23 cellular contexts compared by ENCODE assay signal in genomic region chr11:7899418-7899817, GRCh38. TPM values are rescaled to one million over a fixed set of nuclear protein-coding genes. Genes with fewer than 3 reads are reported as not detected.
DNase-seq lines count a peak whose midpoint lies in the region; ATAC-seq and TF ChIP-seq lines count a peak whose summit lies in the region.
"Had no signal": no experiment of that assay in that cellular context is flagged by ENCODE, and none has a peak within 500 bp of the region (broad histone marks: within the 10 kb centered on the region; RNA-seq: fewer than 3 reads in every experiment).

No MANE protein-coding gene starts in this region.

- TF ChIP-seq CTCF in endodermal cell (conservative IDR thresholded peaks at IDR 0.05), result no peak

- H2BK120ac ChIP-seq in mesendoderm (ENCODE audit: low read depth, low read length), result no peak overlapping the region

- H2BK5ac ChIP-seq in mesendoderm (ENCODE audit: low read length), result no peak overlapping the region

- H3K9me3 ChIP-seq in endodermal cell (ENCODE audit: control insufficient read depth, low read length), result peaks cover 44% of the 10 kb centered on the region
- H3K9me3 ChIP-seq: BE2C had no signal

- no peak for ATAC-seq in GM18867 (IDR thresholded peaks at IDR 0.05; ENCODE audit: unreplicated experiment)
- ATAC-seq: HCT116, HepG2 had no signal

- H3K23ac ChIP-seq in mesendoderm (ENCODE audit: low read length), result no peak overlapping the region

- no peak overlapping the region for H3K4me3 Mint-ChIP-seq in endodermal cell
- no peak overlapping the region for H3K4me3 Mint-ChIP-seq in activated naive CD4-positive, alpha-beta T cell treated with anti-CD3 and anti-CD28 coated beads, Interleukin-2, amount 10 ng/mL, durations not matched to agents 7 days and 5 days
- H3K4me3 Mint-ChIP-seq in activated T-helper 1 cell treated with anti-CD3 and anti-CD28 coated beads, Interleukin-12 subunit alpha, Interleukin-12 subunit beta, Interleukin-2, Interleukin-4 antibody, amounts not matched to agents 30 ng/mL and 10 ng/mL and 1 ng/mL, durations not matched to agents 14 hours and 24 hours and 36 hours, result no peak overlapping the region
- H3K4me3 Mint-ChIP-seq: CD4-positive, CD25-positive, alpha-beta regulatory T cell; CD8-positive, alpha-beta memory T cell; HFFc6; IgD-negative memory B cell had no signal

- H3K9ac ChIP-seq in endodermal cell (ENCODE audit: extremely low read depth, low read length, poor library complexity, severe bottlenecking) (no peak overlapping the region), mesendoderm (ENCODE audit: low read length) (no peak overlapping the region)

- WGBS in endodermal cell (ENCODE audit: insufficient coverage in 1 of 2, insufficient read length in 1 of 2), 2 experiments, result 67 to 80% methylated on average over 2 to 4 of the region's 4 CpGs
- no CpG with 5 or more reads among the region's 4 CpGs for WGBS in mesendoderm (ENCODE audit: extremely low coverage, insufficient coverage, low lambda C conversion rate)

- H3K36me3 ChIP-seq in endodermal cell (ENCODE audit: control insufficient read depth, insufficient read depth, low read length), result peaks cover 78% of the 10 kb centered on the region
- H3K36me3 ChIP-seq in mesendoderm (ENCODE audit: control insufficient read depth, insufficient read depth, low read length), result peaks cover 4% of the 10 kb centered on the region
- H3K36me3 ChIP-seq: BE2C had no signal

- H2BK15ac ChIP-seq in mesendoderm (replicated peaks; ENCODE audit: low read depth), result no peak overlapping the region

- H3K27ac Mint-ChIP-seq in endodermal cell, result peak overlapping the region; percentile 50
- no peak overlapping the region for H3K27ac Mint-ChIP-seq in activated naive CD4-positive, alpha-beta T cell treated with anti-CD3 and anti-CD28 coated beads, Interleukin-2, amount 10 ng/mL, durations not matched to agents 7 days and 5 days
- no peak overlapping the region for H3K27ac Mint-ChIP-seq in activated T-helper 1 cell treated with anti-CD3 and anti-CD28 coated beads, Interleukin-12 subunit alpha, Interleukin-12 subunit beta, Interleukin-2, Interleukin-4 antibody, amounts not matched to agents 30 ng/mL and 10 ng/mL and 1 ng/mL, durations not matched to agents 14 hours and 24 hours and 36 hours
- H3K27ac Mint-ChIP-seq: CD4-positive, CD25-positive, alpha-beta regulatory T cell; CD8-positive, alpha-beta memory T cell; HFFc6; IgD-negative memory B cell had no signal

- H3K4me1 ChIP-seq in endodermal cell (ENCODE audit: control insufficient read depth, insufficient read depth, low read length) (peaks cover 5% of the 10 kb centered on the region), mesendoderm (ENCODE audit: control insufficient read depth, low read depth, low read length) (peaks cover 3% of the 10 kb centered on the region)
- H3K4me1 ChIP-seq: BE2C had no signal

- no peaks in the 10 kb centered on the region for H3K27me3 ChIP-seq in endodermal cell (ENCODE audit: control insufficient read depth, insufficient read depth, low read length, poor library complexity, severe bottlenecking)
- no peaks in the 10 kb centered on the region for H3K27me3 ChIP-seq in mesendoderm (ENCODE audit: insufficient read depth, low read length, poor library complexity)

- intact Hi-C loops in activated T-helper 1 cell treated with anti-CD3 and anti-CD28 coated beads, Interleukin-12 subunit alpha, Interleukin-12 subunit beta, Interleukin-2, Interleukin-4 antibody, amounts not matched to agents 30 ng/mL and 10 ng/mL and 1 ng/mL, durations not matched to agents 14 hours and 24 hours and 36 hours (cut with micrococcal nuclease), result no loop called here

- H3K56ac ChIP-seq in mesendoderm (ENCODE audit: low read length), result no peak overlapping the region

- H3K79me2 ChIP-seq in mesendoderm (ENCODE audit: control insufficient read depth, insufficient read depth, low read length), result peaks cover 16% of the 10 kb centered on the region

- CTCF ChIA-PET in activated naive CD4-positive, alpha-beta T cell treated with anti-CD3 and anti-CD28 coated beads, Interleukin-2, amount 10 ng/mL, durations not matched to agents 7 days and 5 days (lab: Charles Lee), result no interaction called here

- H3K9me3 Mint-ChIP-seq in endodermal cell, result peaks cover 24% of the 10 kb centered on the region
- no peaks in the 10 kb centered on the region for H3K9me3 Mint-ChIP-seq in activated naive CD4-positive, alpha-beta T cell treated with anti-CD3 and anti-CD28 coated beads, Interleukin-2, amount 10 ng/mL, durations not matched to agents 7 days and 5 days
- H3K9me3 Mint-ChIP-seq in activated T-helper 1 cell treated with anti-CD3 and anti-CD28 coated beads, Interleukin-12 subunit alpha, Interleukin-12 subunit beta, Interleukin-2, Interleukin-4 antibody, amounts not matched to agents 30 ng/mL and 10 ng/mL and 1 ng/mL, durations not matched to agents 14 hours and 24 hours and 36 hours, result no peaks in the 10 kb centered on the region
- H3K9me3 Mint-ChIP-seq: HFFc6 had no signal

- no peak overlapping the region for H3K4me2 ChIP-seq in mesendoderm (ENCODE audit: low read length)

- H4K8ac ChIP-seq in mesendoderm (ENCODE audit: low read depth, low read length), result no peak overlapping the region

- H3K4me3 ChIP-seq in endodermal cell (ENCODE audit: low read length) (peak overlapping the region; percentile 57), mesendoderm (ENCODE audit: low read length) (no peak overlapping the region)

- DNase-seq in M059J (ENCODE audit: low read depth) (peak; percentile 57), endodermal cell (peak; percentile 60), mesendoderm (peak; percentile 85), HK-2 (ENCODE audit: unreplicated experiment) (no peak)
- DNase-seq in activated naive CD4-positive, alpha-beta T cell treated with anti-CD3 and anti-CD28 coated beads, Interleukin-2, amount 10 ng/mL, durations not matched to agents 7 days and 5 days, result no peak
- DNase-seq in activated T-helper 1 cell treated with anti-CD3 and anti-CD28 coated beads, Interleukin-12 subunit alpha, Interleukin-12 subunit beta, Interleukin-2, Interleukin-4 antibody, amounts not matched to agents 30 ng/mL and 10 ng/mL and 1 ng/mL, durations not matched to agents 14 hours and 24 hours and 36 hours (ENCODE audit: low spot score), result no peak
- DNase-seq: ACHN; BE2C; C1 segment of cervical spinal cord; CD4-positive, CD25-positive, alpha-beta regulatory T cell; CD8-positive, alpha-beta memory T cell; COR-L47; DMS 273 treated with DMSO at 0.1 percent for 48 hours; DMS53; DND-41; GF-D8; GOT3; H7; HFFc6 had no signal

- H2AK5ac ChIP-seq in mesendoderm (ENCODE audit: low read length), result no peak overlapping the region

- H3K4me1 Mint-ChIP-seq in endodermal cell, result peaks cover 52% of the 10 kb centered on the region
- no peaks in the 10 kb centered on the region for H3K4me1 Mint-ChIP-seq in activated naive CD4-positive, alpha-beta T cell treated with anti-CD3 and anti-CD28 coated beads, Interleukin-2, amount 10 ng/mL, durations not matched to agents 7 days and 5 days
- no peaks in the 10 kb centered on the region for H3K4me1 Mint-ChIP-seq in activated T-helper 1 cell treated with anti-CD3 and anti-CD28 coated beads, Interleukin-12 subunit alpha, Interleukin-12 subunit beta, Interleukin-2, Interleukin-4 antibody, amounts not matched to agents 30 ng/mL and 10 ng/mL and 1 ng/mL, durations not matched to agents 14 hours and 24 hours and 36 hours (ENCODE audit: low read depth)
- H3K4me1 Mint-ChIP-seq: CD4-positive, CD25-positive, alpha-beta regulatory T cell; CD8-positive, alpha-beta memory T cell; IgD-negative memory B cell had no signal

- peaks cover 4% of the 10 kb centered on the region for H3K79me1 ChIP-seq in mesendoderm (ENCODE audit: low read length)

- no peak overlapping the region for H3K18ac ChIP-seq in mesendoderm (ENCODE audit: low read length)

- H3K27me3 Mint-ChIP-seq in endodermal cell (ENCODE audit: insufficient read depth), result no peaks in the 10 kb centered on the region
- H3K27me3 Mint-ChIP-seq in activated naive CD4-positive, alpha-beta T cell treated with anti-CD3 and anti-CD28 coated beads, Interleukin-2, amount 10 ng/mL, durations not matched to agents 7 days and 5 days, result no peaks in the 10 kb centered on the region
- peaks cover 3% of the 10 kb centered on the region for H3K27me3 Mint-ChIP-seq in activated T-helper 1 cell treated with anti-CD3 and anti-CD28 coated beads, Interleukin-12 subunit alpha, Interleukin-12 subunit beta, Interleukin-2, Interleukin-4 antibody, amounts not matched to agents 30 ng/mL and 10 ng/mL and 1 ng/mL, durations not matched to agents 14 hours and 24 hours and 36 hours (ENCODE audit: insufficient read depth)

- no peak overlapping the region for H4K5ac ChIP-seq in mesendoderm (ENCODE audit: low read length)

- H3K36me3 Mint-ChIP-seq in endodermal cell (ENCODE audit: low read depth), result peaks cover 81% of the 10 kb centered on the region
- no peaks in the 10 kb centered on the region for H3K36me3 Mint-ChIP-seq in activated naive CD4-positive, alpha-beta T cell treated with anti-CD3 and anti-CD28 coated beads, Interleukin-2, amount 10 ng/mL, durations not matched to agents 7 days and 5 days
- no peaks in the 10 kb centered on the region for H3K36me3 Mint-ChIP-seq in activated T-helper 1 cell treated with anti-CD3 and anti-CD28 coated beads, Interleukin-12 subunit alpha, Interleukin-12 subunit beta, Interleukin-2, Interleukin-4 antibody, amounts not matched to agents 30 ng/mL and 10 ng/mL and 1 ng/mL, durations not matched to agents 14 hours and 24 hours and 36 hours (ENCODE audit: low read depth)
- H3K36me3 Mint-ChIP-seq: CD4-positive, CD25-positive, alpha-beta regulatory T cell; CD8-positive, alpha-beta memory T cell had no signal

- no peak overlapping the region for H3K4ac ChIP-seq in mesendoderm (ENCODE audit: low read depth, low read length)

- no peak overlapping the region for H3K27ac ChIP-seq in endodermal cell (ENCODE audit: low read depth, low read length)
- peak overlapping the region; percentile 82 for H3K27ac ChIP-seq in mesendoderm (ENCODE audit: low read depth, low read length)

RNA-seq across cellular contexts. Expression of gene OR10A6, which starts 31.6 kb away (rescaled TPM):
- not detected in 2 replicates for total RNA-seq in M059J (2014; rRNA removed; shearing (Covaris generic))
- total RNA-seq in endodermal cell, result not detected
- polyA plus RNA-seq in endodermal cell (2013, experiment 1 of 2), result not detected
- not detected for polyA plus RNA-seq in endodermal cell (2013, experiment 2 of 2)
- not detected for polyA plus RNA-seq in mesendoderm (2013, experiment 1 of 2)
- not detected for polyA plus RNA-seq in mesendoderm (2013, experiment 2 of 2)
- total RNA-seq in activated T-helper 1 cell treated with anti-CD3 and anti-CD28 coated beads, Interleukin-12 subunit alpha, Interleukin-12 subunit beta, Interleukin-2, Interleukin-4 antibody, amounts not matched to agents 30 ng/mL and 10 ng/mL and 1 ng/mL, durations not matched to agents 14 hours and 24 hours and 36 hours, result not detected in 2 replicates
- total RNA-seq: CD4-positive, CD25-positive, alpha-beta regulatory T cell; CD8-positive, alpha-beta memory T cell; H7; HepG2 had no signal
- polyA plus RNA-seq: CD4-positive, CD25-positive, alpha-beta regulatory T cell; CD8-positive, alpha-beta memory T cell; HepG2; IgD-negative memory B cell had no signal

RNA-seq across cellular contexts. Expression of gene OR10A3, which starts 42.1 kb away (rescaled TPM):
- total RNA-seq in M059J (2014; rRNA removed; shearing (Covaris generic)), result not detected in 2 replicates
- not detected for total RNA-seq in endodermal cell
- polyA plus RNA-seq in endodermal cell (2013, experiment 1 of 2), result not detected
- polyA plus RNA-seq in endodermal cell (2013, experiment 2 of 2), result not detected
- not detected for polyA plus RNA-seq in mesendoderm (2013, experiment 1 of 2)
- not detected for polyA plus RNA-seq in mesendoderm (2013, experiment 2 of 2)
- not detected in 2 replicates for total RNA-seq in activated T-helper 1 cell treated with anti-CD3 and anti-CD28 coated beads, Interleukin-12 subunit alpha, Interleukin-12 subunit beta, Interleukin-2, Interleukin-4 antibody, amounts not matched to agents 30 ng/mL and 10 ng/mL and 1 ng/mL, durations not matched to agents 14 hours and 24 hours and 36 hours
- total RNA-seq: CD4-positive, CD25-positive, alpha-beta regulatory T cell; CD8-positive, alpha-beta memory T cell; H7; HepG2 had no signal
- polyA plus RNA-seq: CD4-positive, CD25-positive, alpha-beta regulatory T cell; CD8-positive, alpha-beta memory T cell; HepG2; IgD-negative memory B cell had no signal

Comparison
In these comparisons a context has a peak if more than half of its experiments do, and no peak if none do; other contexts are left out.
1. DNase-seq: peak in M059J (single experiment), endodermal cell (single experiment) and mesendoderm (single experiment); none in activated naive CD4-positive, alpha-beta T cell treated with anti-CD3 and anti-CD28 coated beads, Interleukin-2, amount 10 ng/mL, durations not matched to agents 7 days and 5 days (single experiment), activated T-helper 1 cell treated with anti-CD3 and anti-CD28 coated beads, Interleukin-12 subunit alpha, Interleukin-12 subunit beta, Interleukin-2, Interleukin-4 antibody, amounts not matched to agents 30 ng/mL and 10 ng/mL and 1 ng/mL, durations not matched to agents 14 hours and 24 hours and 36 hours (single experiment) and HK-2 (single experiment).